Comparison of ENCODE assay signal across 8 cellular contexts in the genomic region with DNA sequence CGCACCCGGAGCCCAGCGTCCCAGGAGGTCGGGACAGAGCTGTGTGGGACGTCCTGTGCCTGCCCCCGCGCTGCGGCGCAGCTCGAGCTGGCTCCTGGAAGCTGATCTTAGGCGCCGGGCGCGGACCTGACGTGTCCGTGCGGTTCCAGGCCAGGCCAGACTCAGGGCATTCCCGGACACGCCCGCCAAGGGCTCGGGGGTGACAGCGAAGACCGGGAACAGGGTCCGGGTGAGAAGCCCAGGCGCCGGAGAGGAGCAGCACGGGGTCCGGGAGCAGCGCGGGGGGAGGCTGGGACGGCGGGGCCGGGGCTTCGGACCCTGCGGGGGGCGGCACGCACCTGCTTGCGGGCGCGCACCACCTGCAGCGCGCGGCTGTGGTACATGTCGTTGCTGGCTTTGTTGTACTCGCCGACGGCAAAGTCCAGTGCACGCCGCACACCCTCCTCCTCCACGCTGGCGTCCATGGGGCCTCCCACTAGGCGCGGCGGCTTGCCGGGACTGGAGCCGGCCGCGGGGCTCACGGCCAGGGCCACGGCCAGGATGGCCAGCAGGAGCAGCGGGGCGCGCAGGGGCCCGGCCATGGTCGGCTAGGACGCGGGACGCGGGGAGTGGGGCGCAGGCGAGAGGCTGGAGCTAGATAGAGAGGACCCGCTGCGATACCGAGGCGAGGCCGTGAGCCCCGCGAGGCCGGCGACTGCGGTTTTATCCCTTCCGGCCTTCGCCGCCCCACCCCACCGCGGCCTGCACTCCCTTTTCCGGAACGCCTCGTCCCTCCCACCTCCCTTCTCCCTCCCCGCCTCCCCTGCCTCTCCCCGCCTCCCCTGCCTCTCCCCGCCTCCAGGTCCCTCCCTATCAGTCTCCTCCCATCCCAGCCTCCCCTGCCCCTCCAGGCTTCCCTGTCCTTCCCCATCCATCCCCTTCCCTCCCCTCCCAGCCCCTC. TPM values are rescaled to one million over a fixed set of nuclear protein-coding genes. Genes with fewer than 3 reads are reported as not detected.
A peak's percentile ranks its signal among the peaks of the same experiment; 100 is the strongest.
DNase-seq lines count a peak whose midpoint lies in the region; TF ChIP-seq lines count a peak whose summit lies in the region.

A gene with protein sequence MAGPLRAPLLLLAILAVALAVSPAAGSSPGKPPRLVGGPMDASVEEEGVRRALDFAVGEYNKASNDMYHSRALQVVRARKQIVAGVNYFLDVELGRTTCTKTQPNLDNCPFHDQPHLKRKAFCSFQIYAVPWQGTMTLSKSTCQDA (minus strand): TSS at position 674 of the 940 bp plus-strand sequence. CDS start 93 bp downstream, at position 581.

- TF ChIP-seq POLR2A in breast epithelium (IDR thresholded peaks at IDR 0.05), result peak; percentile 58

- no peaks in the 10 kb centered on the region for H3K9me3 ChIP-seq in breast epithelium
- H3K9me3 ChIP-seq in iPS-15b (ENCODE audit: control insufficient read depth, insufficient read depth, low read length), result no peaks in the 10 kb centered on the region

- H3K27me3 ChIP-seq in breast epithelium (no peaks in the 10 kb centered on the region), iPS-15b (ENCODE audit: control insufficient read depth, insufficient read depth, low read length) (peaks cover 11% of the 10 kb centered on the region)

- no peaks in the 10 kb centered on the region for H3K36me3 ChIP-seq in breast epithelium
- no peaks in the 10 kb centered on the region for H3K36me3 ChIP-seq in iPS-15b (ENCODE audit: control insufficient read depth, insufficient read depth, low read length)

- peak within 1 kb of the TSS; percentile 90 to 93 for H3K27ac ChIP-seq in breast epithelium

- H3K4me1 ChIP-seq in breast epithelium (peaks cover 7 to 13% of the 10 kb centered on the region in 2 donors), iPS-15b (ENCODE audit: control insufficient read depth, insufficient read depth, low read length) (peaks cover 5% of the 10 kb centered on the region)

- DNase-seq in DMS53 (lab: John Stamatoyannopoulos, UW) (peak; percentile 92), GM20000 (ENCODE audit: low spot score) (peak; percentile 91), HT-29 (ENCODE audit: low spot score) (peak; percentile 84), NOMO-1 treated with DMSO at 0.1 percent for 48 hours (lab: John Stamatoyannopoulos, UW; ENCODE audit: unreplicated experiment) (peak; percentile 59), breast epithelium (ENCODE audit: low spot score in 2 of 2) (peak; percentile 77 to 85), retinal pigment epithelial cell (ENCODE audit: low read depth) (peak; percentile 52), NK-92 (lab: John Stamatoyannopoulos, UW; ENCODE audit: unreplicated experiment) (no peak)

- H3K9ac ChIP-seq in iPS-15b (ENCODE audit: low read depth, low read length), result peak within 1 kb of the TSS; percentile 70

- intact Hi-C loops in breast epithelium (cut with DNase I; ENCODE audit: low total_unique reads), result no loop called here

- TF ChIP-seq CTCF in GM20000 (IDR thresholded peaks at IDR 0.05; ENCODE audit: extremely low read depth, missing control alignments), result no peak
- no peak for TF ChIP-seq CTCF in breast epithelium (IDR thresholded peaks at IDR 0.05)
- TF ChIP-seq CTCF in retinal pigment epithelial cell (conservative IDR thresholded peaks at IDR 0.05; ENCODE audit: low read depth, low read length), result no peak

- peak within 1 kb of the TSS; percentile 84 to 96 (median 86) for H3K4me3 ChIP-seq in breast epithelium
- H3K4me3 ChIP-seq in iPS-15b (ENCODE audit: low read depth, low read length), result peak within 1 kb of the TSS; percentile 55
- peak within 1 kb of the TSS; percentile 71 for H3K4me3 ChIP-seq in retinal pigment epithelial cell (ENCODE audit: low read length)

RNA-seq across cellular contexts. Expression of the gene that starts here (rescaled TPM):
- total RNA-seq in HT-29 (2014; rRNA removed; shearing (Covaris generic)), result 417 and 453 TPM in 2 replicates
- 1,000 to 10,000 TPM in 1 of 3 donors, 100 to 1,000 TPM in 2; 498 to 1,982 (median 699) TPM for total RNA-seq in breast epithelium
